Comparison of ENCODE assay signal across 1 cellular context in the genomic region with DNA sequence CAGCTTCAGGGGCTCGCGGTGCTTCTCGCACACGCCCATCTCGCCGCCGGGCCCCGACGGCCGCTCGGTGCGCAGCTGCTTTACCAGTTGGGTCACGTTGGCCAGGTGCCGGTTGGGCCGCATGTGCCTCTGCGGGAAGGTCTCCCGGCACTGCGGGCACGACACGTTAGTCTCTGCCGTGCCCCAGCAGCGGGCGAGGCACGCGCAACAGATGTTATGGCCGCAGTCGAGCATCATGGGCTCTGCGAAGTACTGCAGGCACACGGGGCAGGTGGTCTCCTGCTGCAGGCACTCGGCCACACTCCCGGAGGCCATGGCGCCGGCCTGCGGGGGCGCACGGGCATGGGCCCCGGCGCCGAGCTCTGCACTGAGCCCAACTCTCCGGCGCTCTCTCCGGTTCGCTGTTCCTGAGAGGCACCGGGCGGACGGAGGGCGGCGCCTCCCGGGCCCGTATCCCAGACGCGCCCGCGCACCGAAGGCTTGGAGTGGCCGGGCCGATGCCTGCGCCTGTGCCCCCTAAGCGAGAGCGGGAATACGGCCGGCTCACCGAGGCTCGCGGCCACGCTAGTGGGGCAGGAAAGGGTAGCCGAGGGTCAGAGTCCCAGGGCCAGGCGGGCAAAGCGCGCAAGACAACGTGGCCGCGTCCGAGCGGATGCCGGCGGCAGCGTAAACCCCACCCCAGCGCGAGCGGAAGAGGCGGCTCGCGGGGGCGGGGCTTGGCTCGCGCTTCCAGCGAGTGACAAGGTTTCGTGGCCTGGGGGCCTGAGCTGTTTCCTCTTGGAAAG.
A peak's percentile ranks its signal among the peaks of the same experiment; 100 is the strongest.
TF ChIP-seq lines count a peak whose summit lies in the region.

A gene with protein sequence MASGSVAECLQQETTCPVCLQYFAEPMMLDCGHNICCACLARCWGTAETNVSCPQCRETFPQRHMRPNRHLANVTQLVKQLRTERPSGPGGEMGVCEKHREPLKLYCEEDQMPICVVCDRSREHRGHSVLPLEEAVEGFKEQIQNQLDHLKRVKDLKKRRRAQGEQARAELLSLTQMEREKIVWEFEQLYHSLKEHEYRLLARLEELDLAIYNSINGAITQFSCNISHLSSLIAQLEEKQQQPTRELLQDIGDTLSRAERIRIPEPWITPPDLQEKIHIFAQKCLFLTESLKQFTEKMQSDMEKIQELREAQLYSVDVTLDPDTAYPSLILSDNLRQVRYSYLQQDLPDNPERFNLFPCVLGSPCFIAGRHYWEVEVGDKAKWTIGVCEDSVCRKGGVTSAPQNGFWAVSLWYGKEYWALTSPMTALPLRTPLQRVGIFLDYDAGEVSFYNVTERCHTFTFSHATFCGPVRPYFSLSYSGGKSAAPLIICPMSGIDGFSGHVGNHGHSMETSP (minus strand): TSS at position 668 of the 785 bp plus-strand sequence. CDS start 353 bp downstream, at position 315.

TF ChIP-seq in HepG2, 621 proteins besides CTCF, POLR2A, EP300 and RAD21 (continued from another document and continues in another):
- TF ChIP-seq ZNF563 (CRISPR knock-in tag; IDR thresholded peaks at IDR 0.05) (peak; percentile 68), ZNF572 (CRISPR knock-in tag; IDR thresholded peaks at IDR 0.05) (peak; percentile 95; the same call in 1 of the 2 replicates), ZMYM4 (CRISPR knock-in tag; IDR thresholded peaks at IDR 0.05) (peak; percentile 85), ATF7 (IDR thresholded peaks at IDR 0.05) (no peak), ATF7 (CRISPR knock-in tag; IDR thresholded peaks at IDR 0.05) (peak; percentile 41; the same call in 1 of the 2 replicates), FOSL2 (CRISPR knock-in tag; IDR thresholded peaks at IDR 0.05) (peak; percentile 48), ARHGAP35 (CRISPR knock-in tag; IDR thresholded peaks at IDR 0.05; ENCODE audit: borderline replicate concordance) (peak; percentile 24), ZNF781 (CRISPR knock-in tag; IDR thresholded peaks at IDR 0.05; ENCODE audit: borderline replicate concordance, not compliant biosample characterization) (peak; percentile 11), CAMTA2 (CRISPR knock-in tag; IDR thresholded peaks at IDR 0.05; ENCODE audit: borderline replicate concordance) (peak; percentile 49), TBX3 (IDR thresholded peaks at IDR 0.05; ENCODE audit: borderline replicate concordance) (no peak), ZNF83 (CRISPR knock-in tag; IDR thresholded peaks at IDR 0.05; ENCODE audit: borderline replicate concordance) (peak; percentile 25; the same call in 1 of the 2 replicates), ZNF567 (CRISPR knock-in tag; IDR thresholded peaks at IDR 0.05; ENCODE audit: borderline replicate concordance) (0 out of 2 replicates have a peak, but pooled peaks have one; percentile 72), ZNF546 (CRISPR knock-in tag; conservative IDR thresholded peaks at IDR 0.05) (peak; percentile 89), ZNF382 (CRISPR knock-in tag; IDR thresholded peaks at IDR 0.05; ENCODE audit: borderline replicate concordance) (no peak; the same call in 1 of the 2 replicates), ERF (CRISPR knock-in tag; IDR thresholded peaks at IDR 0.05) (peak; percentile 95), ZNF335 (CRISPR knock-in tag; IDR thresholded peaks at IDR 0.05) (peak; percentile 95), ZNF557 (CRISPR knock-in tag; IDR thresholded peaks at IDR 0.05) (peak; percentile 61; the same call in 1 of the 2 replicates), DNMT1 (CRISPR knock-in tag; IDR thresholded peaks at IDR 0.05) (no peak), NPAS2 (CRISPR knock-in tag; IDR thresholded peaks at IDR 0.05; ENCODE audit: borderline replicate concordance) (peak; percentile 94), MED1 (CRISPR knock-in tag; IDR thresholded peaks at IDR 0.05) (peak; percentile 81), NR1H2 (CRISPR knock-in tag; IDR thresholded peaks at IDR 0.05; ENCODE audit: borderline replicate concordance, low read depth) (peak; percentile 96; the same call in 1 of the 2 replicates), ZNF263 (CRISPR knock-in tag; IDR thresholded peaks at IDR 0.05) (peak; percentile 17; the same call in 1 of the 2 replicates), SMAD3 (CRISPR knock-in tag; IDR thresholded peaks at IDR 0.05) (no peak; the same call in 1 of the 2 replicates), ZNF747 (CRISPR knock-in tag; IDR thresholded peaks at IDR 0.05; ENCODE audit: borderline replicate concordance) (peak; percentile 98), ZBTB38 (CRISPR knock-in tag; IDR thresholded peaks at IDR 0.05) (peak; percentile 87; the same call in 1 of the 2 replicates)
- TF ChIP-seq, protein P1, sequence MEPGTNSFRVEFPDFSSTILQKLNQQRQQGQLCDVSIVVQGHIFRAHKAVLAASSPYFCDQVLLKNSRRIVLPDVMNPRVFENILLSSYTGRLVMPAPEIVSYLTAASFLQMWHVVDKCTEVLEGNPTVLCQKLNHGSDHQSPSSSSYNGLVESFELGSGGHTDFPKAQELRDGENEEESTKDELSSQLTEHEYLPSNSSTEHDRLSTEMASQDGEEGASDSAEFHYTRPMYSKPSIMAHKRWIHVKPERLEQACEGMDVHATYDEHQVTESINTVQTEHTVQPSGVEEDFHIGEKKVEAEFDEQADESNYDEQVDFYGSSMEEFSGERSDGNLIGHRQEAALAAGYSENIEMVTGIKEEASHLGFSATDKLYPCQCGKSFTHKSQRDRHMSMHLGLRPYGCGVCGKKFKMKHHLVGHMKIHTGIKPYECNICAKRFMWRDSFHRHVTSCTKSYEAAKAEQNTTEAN (CRISPR knock-in tag; conservative IDR thresholded peaks at IDR 0.05): peak; percentile 44
- TF ChIP-seq, protein P2, sequence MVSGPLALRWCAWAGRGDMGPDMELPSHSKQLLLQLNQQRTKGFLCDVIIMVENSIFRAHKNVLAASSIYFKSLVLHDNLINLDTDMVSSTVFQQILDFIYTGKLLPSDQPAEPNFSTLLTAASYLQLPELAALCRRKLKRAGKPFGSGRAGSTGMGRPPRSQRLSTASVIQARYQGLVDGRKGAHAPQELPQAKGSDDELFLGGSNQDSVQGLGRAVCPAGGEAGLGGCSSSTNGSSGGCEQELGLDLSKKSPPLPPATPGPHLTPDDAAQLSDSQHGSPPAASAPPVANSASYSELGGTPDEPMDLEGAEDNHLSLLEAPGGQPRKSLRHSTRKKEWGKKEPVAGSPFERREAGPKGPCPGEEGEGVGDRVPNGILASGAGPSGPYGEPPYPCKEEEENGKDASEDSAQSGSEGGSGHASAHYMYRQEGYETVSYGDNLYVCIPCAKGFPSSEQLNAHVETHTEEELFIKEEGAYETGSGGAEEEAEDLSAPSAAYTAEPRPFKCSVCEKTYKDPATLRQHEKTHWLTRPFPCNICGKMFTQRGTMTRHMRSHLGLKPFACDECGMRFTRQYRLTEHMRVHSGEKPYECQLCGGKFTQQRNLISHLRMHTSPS (CRISPR knock-in tag; IDR thresholded peaks at IDR 0.05; ENCODE audit: low read depth): no peak; the same call in 1 of the 2 replicates
- TF ChIP-seq, protein P3, sequence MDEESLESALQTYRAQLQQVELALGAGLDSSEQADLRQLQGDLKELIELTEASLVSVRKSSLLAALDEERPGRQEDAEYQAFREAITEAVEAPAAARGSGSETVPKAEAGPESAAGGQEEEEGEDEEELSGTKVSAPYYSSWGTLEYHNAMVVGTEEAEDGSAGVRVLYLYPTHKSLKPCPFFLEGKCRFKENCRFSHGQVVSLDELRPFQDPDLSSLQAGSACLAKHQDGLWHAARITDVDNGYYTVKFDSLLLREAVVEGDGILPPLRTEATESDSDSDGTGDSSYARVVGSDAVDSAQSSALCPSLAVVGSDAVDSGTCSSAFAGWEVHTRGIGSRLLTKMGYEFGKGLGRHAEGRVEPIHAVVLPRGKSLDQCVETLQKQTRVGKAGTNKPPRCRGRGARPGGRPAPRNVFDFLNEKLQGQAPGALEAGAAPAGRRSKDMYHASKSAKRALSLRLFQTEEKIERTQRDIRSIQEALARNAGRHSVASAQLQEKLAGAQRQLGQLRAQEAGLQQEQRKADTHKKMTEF (CRISPR knock-in tag; IDR thresholded peaks at IDR 0.05): peak; percentile 98
- TF ChIP-seq, protein P4, sequence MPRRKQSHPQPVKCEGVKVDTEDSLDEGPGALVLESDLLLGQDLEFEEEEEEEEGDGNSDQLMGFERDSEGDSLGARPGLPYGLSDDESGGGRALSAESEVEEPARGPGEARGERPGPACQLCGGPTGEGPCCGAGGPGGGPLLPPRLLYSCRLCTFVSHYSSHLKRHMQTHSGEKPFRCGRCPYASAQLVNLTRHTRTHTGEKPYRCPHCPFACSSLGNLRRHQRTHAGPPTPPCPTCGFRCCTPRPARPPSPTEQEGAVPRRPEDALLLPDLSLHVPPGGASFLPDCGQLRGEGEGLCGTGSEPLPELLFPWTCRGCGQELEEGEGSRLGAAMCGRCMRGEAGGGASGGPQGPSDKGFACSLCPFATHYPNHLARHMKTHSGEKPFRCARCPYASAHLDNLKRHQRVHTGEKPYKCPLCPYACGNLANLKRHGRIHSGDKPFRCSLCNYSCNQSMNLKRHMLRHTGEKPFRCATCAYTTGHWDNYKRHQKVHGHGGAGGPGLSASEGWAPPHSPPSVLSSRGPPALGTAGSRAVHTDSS (CRISPR knock-in tag; conservative IDR thresholded peaks at IDR 0.05): no peak; the same call in 1 of the 2 replicates
- TF ChIP-seq, protein P5, sequence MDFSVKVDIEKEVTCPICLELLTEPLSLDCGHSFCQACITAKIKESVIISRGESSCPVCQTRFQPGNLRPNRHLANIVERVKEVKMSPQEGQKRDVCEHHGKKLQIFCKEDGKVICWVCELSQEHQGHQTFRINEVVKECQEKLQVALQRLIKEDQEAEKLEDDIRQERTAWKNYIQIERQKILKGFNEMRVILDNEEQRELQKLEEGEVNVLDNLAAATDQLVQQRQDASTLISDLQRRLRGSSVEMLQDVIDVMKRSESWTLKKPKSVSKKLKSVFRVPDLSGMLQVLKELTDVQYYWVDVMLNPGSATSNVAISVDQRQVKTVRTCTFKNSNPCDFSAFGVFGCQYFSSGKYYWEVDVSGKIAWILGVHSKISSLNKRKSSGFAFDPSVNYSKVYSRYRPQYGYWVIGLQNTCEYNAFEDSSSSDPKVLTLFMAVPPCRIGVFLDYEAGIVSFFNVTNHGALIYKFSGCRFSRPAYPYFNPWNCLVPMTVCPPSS (IDR thresholded peaks at IDR 0.05): no peak
- TF ChIP-seq, protein P6, sequence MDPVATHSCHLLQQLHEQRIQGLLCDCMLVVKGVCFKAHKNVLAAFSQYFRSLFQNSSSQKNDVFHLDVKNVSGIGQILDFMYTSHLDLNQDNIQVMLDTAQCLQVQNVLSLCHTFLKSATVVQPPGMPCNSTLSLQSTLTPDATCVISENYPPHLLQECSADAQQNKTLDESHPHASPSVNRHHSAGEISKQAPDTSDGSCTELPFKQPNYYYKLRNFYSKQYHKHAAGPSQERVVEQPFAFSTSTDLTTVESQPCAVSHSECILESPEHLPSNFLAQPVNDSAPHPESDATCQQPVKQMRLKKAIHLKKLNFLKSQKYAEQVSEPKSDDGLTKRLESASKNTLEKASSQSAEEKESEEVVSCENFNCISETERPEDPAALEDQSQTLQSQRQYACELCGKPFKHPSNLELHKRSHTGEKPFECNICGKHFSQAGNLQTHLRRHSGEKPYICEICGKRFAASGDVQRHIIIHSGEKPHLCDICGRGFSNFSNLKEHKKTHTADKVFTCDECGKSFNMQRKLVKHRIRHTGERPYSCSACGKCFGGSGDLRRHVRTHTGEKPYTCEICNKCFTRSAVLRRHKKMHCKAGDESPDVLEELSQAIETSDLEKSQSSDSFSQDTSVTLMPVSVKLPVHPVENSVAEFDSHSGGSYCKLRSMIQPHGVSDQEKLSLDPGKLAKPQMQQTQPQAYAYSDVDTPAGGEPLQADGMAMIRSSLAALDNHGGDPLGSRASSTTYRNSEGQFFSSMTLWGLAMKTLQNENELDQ (CRISPR knock-in tag; IDR thresholded peaks at IDR 0.05; ENCODE audit: borderline replicate concordance): peak; percentile 71; the same call in 1 of the 2 replicates
- TF ChIP-seq, protein P7, sequence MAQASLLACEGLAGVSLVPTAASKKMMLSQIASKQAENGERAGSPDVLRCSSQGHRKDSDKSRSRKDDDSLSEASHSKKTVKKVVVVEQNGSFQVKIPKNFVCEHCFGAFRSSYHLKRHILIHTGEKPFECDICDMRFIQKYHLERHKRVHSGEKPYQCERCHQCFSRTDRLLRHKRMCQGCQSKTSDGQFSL (CRISPR knock-in tag; IDR thresholded peaks at IDR 0.05): peak; percentile 55; the same call in 1 of the 2 replicates
- TF ChIP-seq, protein P8, sequence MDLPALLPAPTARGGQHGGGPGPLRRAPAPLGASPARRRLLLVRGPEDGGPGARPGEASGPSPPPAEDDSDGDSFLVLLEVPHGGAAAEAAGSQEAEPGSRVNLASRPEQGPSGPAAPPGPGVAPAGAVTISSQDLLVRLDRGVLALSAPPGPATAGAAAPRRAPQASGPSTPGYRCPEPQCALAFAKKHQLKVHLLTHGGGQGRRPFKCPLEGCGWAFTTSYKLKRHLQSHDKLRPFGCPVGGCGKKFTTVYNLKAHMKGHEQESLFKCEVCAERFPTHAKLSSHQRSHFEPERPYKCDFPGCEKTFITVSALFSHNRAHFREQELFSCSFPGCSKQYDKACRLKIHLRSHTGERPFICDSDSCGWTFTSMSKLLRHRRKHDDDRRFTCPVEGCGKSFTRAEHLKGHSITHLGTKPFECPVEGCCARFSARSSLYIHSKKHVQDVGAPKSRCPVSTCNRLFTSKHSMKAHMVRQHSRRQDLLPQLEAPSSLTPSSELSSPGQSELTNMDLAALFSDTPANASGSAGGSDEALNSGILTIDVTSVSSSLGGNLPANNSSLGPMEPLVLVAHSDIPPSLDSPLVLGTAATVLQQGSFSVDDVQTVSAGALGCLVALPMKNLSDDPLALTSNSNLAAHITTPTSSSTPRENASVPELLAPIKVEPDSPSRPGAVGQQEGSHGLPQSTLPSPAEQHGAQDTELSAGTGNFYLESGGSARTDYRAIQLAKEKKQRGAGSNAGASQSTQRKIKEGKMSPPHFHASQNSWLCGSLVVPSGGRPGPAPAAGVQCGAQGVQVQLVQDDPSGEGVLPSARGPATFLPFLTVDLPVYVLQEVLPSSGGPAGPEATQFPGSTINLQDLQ (CRISPR knock-in tag; IDR thresholded peaks at IDR 0.05): no peak
- TF ChIP-seq, protein P9, sequence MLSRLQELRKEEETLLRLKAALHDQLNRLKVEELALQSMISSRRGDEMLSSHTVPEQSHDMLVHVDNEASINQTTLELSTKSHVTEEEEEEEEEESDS (CRISPR knock-in tag; IDR thresholded peaks at IDR 0.05; ENCODE audit: borderline replicate concordance): no peak
